In genomic region chr12:76276499-76277151, GRCh38 we compare ENCODE assay signal across 1 cellular context.
TF ChIP-seq lines count a peak whose summit lies in the region.

No MANE protein-coding gene starts in this region.

TF ChIP-seq in endothelial cell of umbilical vein, 7 proteins besides CTCF, POLR2A, EP300 and RAD21 (continued from another document):
- TF ChIP-seq FOS (IDR thresholded peaks at IDR 0.05; ENCODE audit: borderline replicate concordance, insufficient read depth, low read length) (no peak), GATA2 (IDR thresholded peaks at IDR 0.05; ENCODE audit: insufficient read depth, insufficient read length, low read depth, low read length) (peak; percentile 30)
